In genomic region chr13:97439196-97439595, GRCh38 we compare ENCODE assay signal across 1 cellular context.
TF ChIP-seq lines count a peak whose summit lies in the region.

No MANE protein-coding gene starts in this region.

TF ChIP-seq in IMR-90, 13 proteins besides CTCF, POLR2A, EP300 and RAD21 (continued from another document):
- TF ChIP-seq ELK1 (IDR thresholded peaks at IDR 0.05; ENCODE audit: borderline replicate concordance, low read depth, low read length): no peak
- no peak for TF ChIP-seq MXI1 (IDR thresholded peaks at IDR 0.05; ENCODE audit: borderline replicate concordance, low read depth, low read length)
- no peak for TF ChIP-seq FOS (IDR thresholded peaks at IDR 0.05; ENCODE audit: low read depth, low read length)
- TF ChIP-seq RFX5 (IDR thresholded peaks at IDR 0.05; ENCODE audit: low read depth, low read length): no peak
- TF ChIP-seq BHLHE40 (IDR thresholded peaks at IDR 0.05; ENCODE audit: low read depth, low read length): no peak
- TF ChIP-seq MAZ (IDR thresholded peaks at IDR 0.05; ENCODE audit: borderline replicate concordance, low read depth, low read length): no peak
- TF ChIP-seq CEBPB (IDR thresholded peaks at IDR 0.05; ENCODE audit: low read depth, low read length): no peak
- no peak for TF ChIP-seq MAFK (IDR thresholded peaks at IDR 0.05; ENCODE audit: low read depth, low read length)
- no peak for TF ChIP-seq NFE2L2 (IDR thresholded peaks at IDR 0.05; ENCODE audit: low read depth, low read length)
- no peak for TF ChIP-seq CHD1 (IDR thresholded peaks at IDR 0.05; ENCODE audit: low read depth, low read length)
